Comparison of ENCODE assay signal across 9 cellular contexts in genomic region chr21:34891610-34891943, GRCh38.
DNase-seq lines count a peak whose midpoint lies in the region; ATAC-seq and TF ChIP-seq lines count a peak whose summit lies in the region.
"Had no signal": no experiment of that assay in that cellular context is flagged by ENCODE, and none has a peak within 500 bp of the region (broad histone marks: within the 10 kb centered on the region; RNA-seq: fewer than 3 reads in every experiment).

No MANE protein-coding gene starts in this region.

- peak overlapping the region; percentile 77 for H2AFZ ChIP-seq in GM23248

- TF ChIP-seq CTCF in WI38 (IDR thresholded peaks at IDR 0.05; ENCODE audit: low read depth, low read length), result no peak
- no peak for TF ChIP-seq CTCF in fibroblast of villous mesenchyme (IDR thresholded peaks at IDR 0.05; ENCODE audit: insufficient read depth, low read depth, low read length)
- no peak for TF ChIP-seq CTCF in gastrocnemius medialis (IDR thresholded peaks at IDR 0.05 in 4 of 5, conservative IDR thresholded peaks at IDR 0.05 in 1 of 5)

- no peaks in the 10 kb centered on the region for H3K36me3 ChIP-seq in GM23248 (ENCODE audit: low read depth)
- no peaks in the 10 kb centered on the region for H3K36me3 ChIP-seq in gastrocnemius medialis

- DNase-seq in GM23248 (no peak), fibroblast of villous mesenchyme (ENCODE audit: low read depth) (no peak), gastrocnemius medialis (no peak), SKM-1 (lab: John Stamatoyannopoulos, UW; ENCODE audit: unreplicated experiment) (no peak), kidney tubule cell (ENCODE audit: low spot score) (no peak)
- DNase-seq: NCI-H2081, SIG-M5 had no signal

- H3K9me3 ChIP-seq in GM23248 (ENCODE audit: low read depth) (no peaks in the 10 kb centered on the region), gastrocnemius medialis (no peaks in the 10 kb centered on the region)

- no peaks in the 10 kb centered on the region for H3K27me3 ChIP-seq in GM23248 (replicated peaks; ENCODE audit: insufficient read depth)
- peaks cover 23 to 36% (median 36%) of the 10 kb centered on the region in 3 donors for H3K27me3 ChIP-seq in gastrocnemius medialis

- intact Hi-C loops in gastrocnemius medialis (cut with DNase I; ENCODE audit: low total_unique reads), result loop anchor here (5.0 kb wide), 1 partner anchor 726 kb away; no protein-coding TSS in a partner anchor

- in situ Hi-C loops in GM23248 (cut with MboI), result loop anchor here (10.0 to 25.0 kb wide), 5 partner anchors 153 to 1046 kb away; partner anchors contain the start of gene RUNX1
- in situ Hi-C loops in gastrocnemius medialis (cut with MboI; ENCODE audit: low sequenced_read_pairs in 4 of 4), result loop anchor here in 1 of 4 donors (10.0 kb wide), 2 partner anchors 513 to 943 kb away; no protein-coding TSS in a partner anchor

- no peaks in the 10 kb centered on the region for H4K20me1 ChIP-seq in GM23248 (ENCODE audit: insufficient read depth)

- peaks cover 14% of the 10 kb centered on the region for H3F3A ChIP-seq in GM23248 (ENCODE audit: insufficient read depth)

- 87 to 91% methylated on average over 8 of the region's 8 CpGs for WGBS in GM23248 (ENCODE audit: low coverage in 1 of 2, low lambda C conversion rate in 2 of 2, missing lambda C conversion rate in 2 of 2), 2 experiments

- ATAC-seq in gastrocnemius medialis (no peak), GM18870 (IDR thresholded peaks at IDR 0.05; ENCODE audit: unreplicated experiment) (no peak)

- H3K79me2 ChIP-seq in GM23248 (ENCODE audit: insufficient read depth), result peaks cover 24% of the 10 kb centered on the region

- H3K9ac ChIP-seq in GM23248, result peak overlapping the region; percentile 100

- no peaks in the 10 kb centered on the region for H3K9me2 ChIP-seq in GM23248 (ENCODE audit: insufficient read depth)

- H3K4me1 ChIP-seq in GM23248 (ENCODE audit: insufficient read depth) (peaks cover 19% of the 10 kb centered on the region), gastrocnemius medialis (peaks cover 12 to 20% of the 10 kb centered on the region in 2 donors)

- H3K4me3 ChIP-seq in GM23248, result peak overlapping the region; percentile 97
- peak overlapping the region; percentile 41 for H3K4me3 ChIP-seq in WI38 (ENCODE audit: low read depth, low read length)
- H3K4me3 ChIP-seq in fibroblast of villous mesenchyme (ENCODE audit: low read depth, low read length), result peak overlapping the region; percentile 73
- H3K4me3 ChIP-seq in gastrocnemius medialis, result peak overlapping the region in 3 of 4 donors; percentile 69 to 95 (median 69)

- H3K27ac ChIP-seq in GM23248 (peak overlapping the region; percentile 99), gastrocnemius medialis (no peak overlapping the region)

- peak overlapping the region; percentile 83 for H3K4me2 ChIP-seq in GM23248 (ENCODE audit: unreplicated experiment)

- TF ChIP-seq POLR2A in gastrocnemius medialis (IDR thresholded peaks at IDR 0.05), result no peak

Comparison
In these comparisons a context has a peak if more than half of its experiments do, and no peak if none do; other contexts are left out.
1. H3K4me3 ChIP-seq: peak in every context shown above with its lines; median percentile 97 in GM23248; 73 in fibroblast of villous mesenchyme; 69 in gastrocnemius medialis; 41 in WI38.